31 cellular contexts compared by ENCODE assay signal in genomic region chr7:24931787-24932186, GRCh38.
"Had no signal": no experiment of that assay in that cellular context is flagged by ENCODE, and none has a peak within 500 bp of the region (broad histone marks: within the 10 kb centered on the region; RNA-seq: fewer than 3 reads in every experiment).

No MANE protein-coding gene starts in this region.

- H3K9me3 ChIP-seq: breast epithelium, esophagus muscularis mucosa, heart right ventricle, lower lobe of right lung, neutrophil, ovary, prostate gland, upper lobe of right lung had no signal

- DNase-seq: activated CD4-positive, alpha-beta T cell treated with anti-CD3 and anti-CD28 coated beads for 1 hour; activated CD4-positive, alpha-beta T cell treated with anti-CD3 and anti-CD28 coated beads, Interleukin-2, amount 50 U/mL, for 1 hour; activated CD8-positive, alpha-beta T cell treated with anti-CD3 and anti-CD28 coated beads, Interleukin-2, amount 10 ng/mL, durations not matched to agents 7 days and 5 days; activated naive CD4-positive, alpha-beta T cell; activated T-cell treated with anti-CD3 and anti-CD28 coated beads for 4 hours; activated T-cell treated with anti-CD3 and anti-CD28 coated beads, Interleukin-2, amount 50 U/mL, for 72 hours; central memory CD4-positive, alpha-beta T cell; endodermal cell; foreskin melanocyte; heart right ventricle; lower lobe of right lung; ovary; retina; stimulated activated CD4-positive, alpha-beta T cell treated with anti-CD3 and anti-CD28 coated beads, Interleukin-12 subunit alpha, Interleukin-12 subunit beta, amount 100 ng/mL, for 4 hours; stimulated activated CD4-positive, alpha-beta T cell treated with anti-CD3 and anti-CD28 coated beads, Interleukin-4, amount 100 ng/mL, for 24 hours; stimulated activated naive CD8-positive, alpha-beta T cell treated with anti-CD3 and anti-CD28 coated beads, Interleukin-15, amount 100 ng/mL, for 72 hours; substantia nigra; T-helper 17 cell; T1000; upper lobe of right lung; WERI-Rb-1 had no signal

- H3K4me1 ChIP-seq: breast epithelium, lower lobe of right lung, prostate gland, upper lobe of right lung had no signal

- H3K27me3 Mint-ChIP-seq: stimulated activated memory B cell treated with anti-CD40 and anti-IgM and Interleukin-4, amounts not matched to agents 10 μg/mL and 1 μg/mL and 100 μg/mL, for 72 hours; stimulated activated naive CD8-positive, alpha-beta T cell treated with anti-CD3 and anti-CD28 coated beads, Interleukin-15, amount 100 ng/mL, for 72 hours; T-helper 17 cell had no signal

- H3K27ac Mint-ChIP-seq: activated CD8-positive, alpha-beta T cell treated with anti-CD3 and anti-CD28 coated beads, Interleukin-2, amount 10 ng/mL, durations not matched to agents 7 days and 5 days; activated naive CD4-positive, alpha-beta T cell treated with anti-CD3 and anti-CD28 coated beads, Interleukin-2, amount 50 U/mL, for 72 hours; activated T-cell treated with anti-CD3 and anti-CD28 coated beads, Interleukin-2, amount 50 U/mL, for 72 hours; endodermal cell had no signal

- H3K9me3 Mint-ChIP-seq: endodermal cell, nephron had no signal

- H3K4me3 ChIP-seq: breast epithelium, esophagus muscularis mucosa, heart right ventricle, lower lobe of right lung, ovary, prostate gland, skin epidermis, upper lobe of right lung had no signal

- H3K27me3 ChIP-seq: breast epithelium, esophagus muscularis mucosa, heart right ventricle, neutrophil, ovary, upper lobe of right lung had no signal

- H3K36me3 ChIP-seq: breast epithelium, esophagus muscularis mucosa, heart right ventricle, lower lobe of right lung, neutrophil, ovary, prostate gland, upper lobe of right lung, WERI-Rb-1 had no signal

- ATAC-seq: activated CD8-positive, alpha-beta T cell treated with anti-CD3 and anti-CD28 coated beads, Interleukin-2, amount 10 ng/mL, durations not matched to agents 7 days and 5 days; activated naive CD4-positive, alpha-beta T cell treated with anti-CD3 and anti-CD28 coated beads, Interleukin-2, amount 50 U/mL, for 72 hours; activated T-cell treated with anti-CD3 and anti-CD28 coated beads, Interleukin-2, amount 50 U/mL, for 72 hours; heart right ventricle; left lobe of liver; lower lobe of right lung; sciatic nerve; stimulated activated memory B cell treated with anti-CD40 and anti-IgM and Interleukin-4, amounts not matched to agents 10 μg/mL and 1 μg/mL and 100 μg/mL, for 72 hours; stimulated activated naive CD8-positive, alpha-beta T cell treated with anti-CD3 and anti-CD28 coated beads, Interleukin-15, amount 100 ng/mL, for 72 hours; T-helper 17 cell; upper lobe of right lung had no signal

- H3K27ac ChIP-seq: breast epithelium, esophagus muscularis mucosa, heart right ventricle, lower lobe of right lung, neutrophil, ovary, prostate gland, skin epidermis, upper lobe of right lung, WERI-Rb-1 had no signal

- H3K4me3 Mint-ChIP-seq: activated CD8-positive, alpha-beta T cell treated with anti-CD3 and anti-CD28 coated beads, Interleukin-2, amount 10 ng/mL, durations not matched to agents 7 days and 5 days; activated T-cell treated with anti-CD3 and anti-CD28 coated beads, Interleukin-2, amount 50 U/mL, for 72 hours; endodermal cell; nephron; stimulated activated naive CD8-positive, alpha-beta T cell treated with anti-CD3 and anti-CD28 coated beads, Interleukin-15, amount 100 ng/mL, for 72 hours had no signal
